ENCODE assay signal across 1 cellular context in the genomic region with DNA sequence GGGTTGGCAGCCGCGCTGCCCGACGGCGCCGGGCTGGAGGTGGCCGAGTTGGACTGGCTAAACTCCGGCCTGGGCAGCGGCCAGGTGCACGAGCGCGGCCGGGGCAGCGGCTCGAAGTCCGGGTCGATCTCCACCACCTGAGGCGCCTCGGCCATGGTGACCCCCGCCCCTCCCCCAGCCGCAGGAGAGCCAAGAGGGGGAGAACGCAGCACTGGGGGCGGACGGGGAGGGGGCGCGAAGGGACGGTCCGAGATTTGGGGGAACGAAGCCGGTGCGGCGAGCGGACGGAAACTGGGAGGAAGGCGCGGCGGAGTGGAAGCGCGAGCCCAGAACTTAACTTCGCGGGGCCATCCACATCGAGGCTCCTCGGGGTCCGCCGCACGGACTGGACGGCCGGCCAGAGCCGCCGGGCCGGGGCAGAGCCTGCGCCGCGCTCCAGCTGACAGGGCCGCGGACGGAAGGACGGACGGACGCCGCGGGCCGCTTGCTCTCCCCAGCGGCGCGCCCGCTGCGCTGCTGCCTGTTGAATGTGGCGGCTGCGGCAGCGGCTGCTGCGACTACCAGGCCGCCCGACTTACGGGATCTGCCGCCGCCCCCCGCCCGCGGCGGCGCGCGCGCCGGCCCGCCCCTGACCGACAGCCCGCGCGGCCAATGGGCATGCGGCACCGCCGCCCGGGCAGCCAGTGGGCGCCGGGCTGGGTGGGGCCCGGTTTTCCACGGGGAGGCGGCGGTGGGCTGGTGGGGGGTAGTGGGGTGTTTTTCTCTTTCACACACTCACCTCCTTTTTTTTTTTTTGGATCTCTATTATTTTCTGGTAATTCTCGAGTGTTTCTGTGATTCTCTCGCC.
TF ChIP-seq lines count a peak whose summit lies in the region.

TSS of gene FOXO1 (minus strand) at position 584 of the 847 bp plus-strand sequence. CDS start at position 155, 429 bp downstream.

TF ChIP-seq in K562, 482 proteins besides CTCF, POLR2A, EP300 and RAD21 (continued from another document and continues in another):
- TF ChIP-seq CUX1 (CRISPR knock-in tag; IDR thresholded peaks at IDR 0.05), result no peak
- TF ChIP-seq USF1 (CRISPR knock-in tag; IDR thresholded peaks at IDR 0.05), result no peak
- no peak for TF ChIP-seq MCM5 (IDR thresholded peaks at IDR 0.05; ENCODE audit: low read depth)
- TF ChIP-seq SMAD4 (CRISPR knock-in tag; conservative IDR thresholded peaks at IDR 0.05), result 0 out of 2 replicates have a peak, but pooled peaks have one; percentile 14
- TF ChIP-seq FOXJ2 (tag; IDR thresholded peaks at IDR 0.05), result no peak
- no peak for TF ChIP-seq MEIS2 (IDR thresholded peaks at IDR 0.05; ENCODE audit: partially characterized antibody)
- no peak for TF ChIP-seq ZBTB26 (CRISPR knock-in tag; IDR thresholded peaks at IDR 0.05)
- TF ChIP-seq ZNF785 (CRISPR knock-in tag; IDR thresholded peaks at IDR 0.05), result no peak
- TF ChIP-seq ZNF23 (CRISPR knock-in tag; IDR thresholded peaks at IDR 0.05), result no peak
- no peak for TF ChIP-seq ZNF57 (CRISPR knock-in tag; IDR thresholded peaks at IDR 0.05)
- TF ChIP-seq MED1 (CRISPR knock-in tag; IDR thresholded peaks at IDR 0.05; ENCODE audit: borderline replicate concordance), result no peak
- no peak for TF ChIP-seq PTBP1 (IDR thresholded peaks at IDR 0.05; ENCODE audit: low read depth, low read length)
- TF ChIP-seq KDM5B (IDR thresholded peaks at IDR 0.05; ENCODE audit: insufficient replicate concordance, low read depth, low read length), result peak; percentile 53
- TF ChIP-seq RBM39 (optimal IDR thresholded peaks at IDR 0.05; ENCODE audit: low read depth, low read length), result no peak
- no peak for TF ChIP-seq HDAC2 (IDR thresholded peaks at IDR 0.05)
- TF ChIP-seq E2F8 (IDR thresholded peaks at IDR 0.05; ENCODE audit: low read depth, partially characterized antibody), result no peak
- no peak for TF ChIP-seq HOXB6 (CRISPR knock-in tag; IDR thresholded peaks at IDR 0.05; ENCODE audit: borderline replicate concordance)
- no peak for TF ChIP-seq GATAD2B (IDR thresholded peaks at IDR 0.05; ENCODE audit: borderline replicate concordance)
- TF ChIP-seq ZNF561 (CRISPR knock-in tag; conservative IDR thresholded peaks at IDR 0.05), result no peak
- TF ChIP-seq HDAC3 (IDR thresholded peaks at IDR 0.05; ENCODE audit: borderline replicate concordance, partially characterized antibody), result no peak
- no peak for TF ChIP-seq ZNF408 (CRISPR knock-in tag; IDR thresholded peaks at IDR 0.05; ENCODE audit: low read depth)
- TF ChIP-seq, protein P1, sequence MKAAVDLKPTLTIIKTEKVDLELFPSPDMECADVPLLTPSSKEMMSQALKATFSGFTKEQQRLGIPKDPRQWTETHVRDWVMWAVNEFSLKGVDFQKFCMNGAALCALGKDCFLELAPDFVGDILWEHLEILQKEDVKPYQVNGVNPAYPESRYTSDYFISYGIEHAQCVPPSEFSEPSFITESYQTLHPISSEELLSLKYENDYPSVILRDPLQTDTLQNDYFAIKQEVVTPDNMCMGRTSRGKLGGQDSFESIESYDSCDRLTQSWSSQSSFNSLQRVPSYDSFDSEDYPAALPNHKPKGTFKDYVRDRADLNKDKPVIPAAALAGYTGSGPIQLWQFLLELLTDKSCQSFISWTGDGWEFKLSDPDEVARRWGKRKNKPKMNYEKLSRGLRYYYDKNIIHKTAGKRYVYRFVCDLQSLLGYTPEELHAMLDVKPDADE (conservative IDR thresholded peaks at IDR 0.05; ENCODE audit: control insufficient read depth, low read depth, low read length), result no peak
- TF ChIP-seq DNMT1 (IDR thresholded peaks at IDR 0.05), result no peak
- TF ChIP-seq RBM25 (IDR thresholded peaks at IDR 0.05; ENCODE audit: low read depth, low read length, severe bottlenecking), result peak; percentile 94
- TF ChIP-seq, protein P2, sequence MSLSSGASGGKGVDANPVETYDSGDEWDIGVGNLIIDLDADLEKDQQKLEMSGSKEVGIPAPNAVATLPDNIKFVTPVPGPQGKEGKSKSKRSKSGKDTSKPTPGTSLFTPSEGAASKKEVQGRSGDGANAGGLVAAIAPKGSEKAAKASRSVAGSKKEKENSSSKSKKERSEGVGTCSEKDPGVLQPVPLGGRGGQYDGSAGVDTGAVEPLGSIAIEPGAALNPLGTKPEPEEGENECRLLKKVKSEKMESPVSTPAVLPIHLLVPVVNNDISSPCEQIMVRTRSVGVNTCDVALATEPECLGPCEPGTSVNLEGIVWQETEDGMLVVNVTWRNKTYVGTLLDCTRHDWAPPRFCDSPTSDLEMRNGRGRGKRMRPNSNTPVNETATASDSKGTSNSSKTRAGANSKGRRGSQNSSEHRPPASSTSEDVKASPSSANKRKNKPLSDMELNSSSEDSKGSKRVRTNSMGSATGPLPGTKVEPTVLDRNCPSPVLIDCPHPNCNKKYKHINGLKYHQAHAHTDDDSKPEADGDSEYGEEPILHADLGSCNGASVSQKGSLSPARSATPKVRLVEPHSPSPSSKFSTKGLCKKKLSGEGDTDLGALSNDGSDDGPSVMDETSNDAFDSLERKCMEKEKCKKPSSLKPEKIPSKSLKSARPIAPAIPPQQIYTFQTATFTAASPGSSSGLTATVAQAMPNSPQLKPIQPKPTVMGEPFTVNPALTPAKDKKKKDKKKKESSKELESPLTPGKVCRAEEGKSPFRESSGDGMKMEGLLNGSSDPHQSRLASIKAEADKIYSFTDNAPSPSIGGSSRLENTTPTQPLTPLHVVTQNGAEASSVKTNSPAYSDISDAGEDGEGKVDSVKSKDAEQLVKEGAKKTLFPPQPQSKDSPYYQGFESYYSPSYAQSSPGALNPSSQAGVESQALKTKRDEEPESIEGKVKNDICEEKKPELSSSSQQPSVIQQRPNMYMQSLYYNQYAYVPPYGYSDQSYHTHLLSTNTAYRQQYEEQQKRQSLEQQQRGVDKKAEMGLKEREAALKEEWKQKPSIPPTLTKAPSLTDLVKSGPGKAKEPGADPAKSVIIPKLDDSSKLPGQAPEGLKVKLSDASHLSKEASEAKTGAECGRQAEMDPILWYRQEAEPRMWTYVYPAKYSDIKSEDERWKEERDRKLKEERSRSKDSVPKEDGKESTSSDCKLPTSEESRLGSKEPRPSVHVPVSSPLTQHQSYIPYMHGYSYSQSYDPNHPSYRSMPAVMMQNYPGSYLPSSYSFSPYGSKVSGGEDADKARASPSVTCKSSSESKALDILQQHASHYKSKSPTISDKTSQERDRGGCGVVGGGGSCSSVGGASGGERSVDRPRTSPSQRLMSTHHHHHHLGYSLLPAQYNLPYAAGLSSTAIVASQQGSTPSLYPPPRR (CRISPR knock-in tag; IDR thresholded peaks at IDR 0.05; ENCODE audit: borderline replicate concordance), result no peak
- no peak for TF ChIP-seq ZNF133 (CRISPR knock-in tag; IDR thresholded peaks at IDR 0.05)
- TF ChIP-seq HNRNPK (IDR thresholded peaks at IDR 0.05; ENCODE audit: low read depth, low read length, poor library complexity, severe bottlenecking), result peak; percentile 15
- TF ChIP-seq HDGF (IDR thresholded peaks at IDR 0.05), result no peak
- TF ChIP-seq, protein P3, sequence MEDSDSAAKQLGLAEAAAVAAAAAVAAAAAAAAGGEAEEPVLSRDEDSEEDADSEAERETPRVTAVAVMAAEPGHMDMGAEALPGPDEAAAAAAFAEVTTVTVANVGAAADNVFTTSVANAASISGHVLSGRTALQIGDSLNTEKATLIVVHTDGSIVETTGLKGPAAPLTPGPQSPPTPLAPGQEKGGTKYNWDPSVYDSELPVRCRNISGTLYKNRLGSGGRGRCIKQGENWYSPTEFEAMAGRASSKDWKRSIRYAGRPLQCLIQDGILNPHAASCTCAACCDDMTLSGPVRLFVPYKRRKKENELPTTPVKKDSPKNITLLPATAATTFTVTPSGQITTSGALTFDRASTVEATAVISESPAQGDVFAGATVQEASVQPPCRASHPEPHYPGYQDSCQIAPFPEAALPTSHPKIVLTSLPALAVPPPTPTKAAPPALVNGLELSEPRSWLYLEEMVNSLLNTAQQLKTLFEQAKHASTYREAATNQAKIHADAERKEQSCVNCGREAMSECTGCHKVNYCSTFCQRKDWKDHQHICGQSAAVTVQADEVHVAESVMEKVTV (CRISPR knock-in tag; IDR thresholded peaks at IDR 0.05), result no peak
- no peak for TF ChIP-seq E2F5 (CRISPR knock-in tag; IDR thresholded peaks at IDR 0.05)
- no peak for TF ChIP-seq CEBPB (tag; IDR thresholded peaks at IDR 0.05)
- TF ChIP-seq IFI16 (CRISPR knock-in tag; IDR thresholded peaks at IDR 0.05), result no peak
- no peak for TF ChIP-seq E2F4 (CRISPR knock-in tag; IDR thresholded peaks at IDR 0.05; ENCODE audit: low read depth)
